9 cellular contexts compared by ENCODE assay signal in the genomic region with DNA sequence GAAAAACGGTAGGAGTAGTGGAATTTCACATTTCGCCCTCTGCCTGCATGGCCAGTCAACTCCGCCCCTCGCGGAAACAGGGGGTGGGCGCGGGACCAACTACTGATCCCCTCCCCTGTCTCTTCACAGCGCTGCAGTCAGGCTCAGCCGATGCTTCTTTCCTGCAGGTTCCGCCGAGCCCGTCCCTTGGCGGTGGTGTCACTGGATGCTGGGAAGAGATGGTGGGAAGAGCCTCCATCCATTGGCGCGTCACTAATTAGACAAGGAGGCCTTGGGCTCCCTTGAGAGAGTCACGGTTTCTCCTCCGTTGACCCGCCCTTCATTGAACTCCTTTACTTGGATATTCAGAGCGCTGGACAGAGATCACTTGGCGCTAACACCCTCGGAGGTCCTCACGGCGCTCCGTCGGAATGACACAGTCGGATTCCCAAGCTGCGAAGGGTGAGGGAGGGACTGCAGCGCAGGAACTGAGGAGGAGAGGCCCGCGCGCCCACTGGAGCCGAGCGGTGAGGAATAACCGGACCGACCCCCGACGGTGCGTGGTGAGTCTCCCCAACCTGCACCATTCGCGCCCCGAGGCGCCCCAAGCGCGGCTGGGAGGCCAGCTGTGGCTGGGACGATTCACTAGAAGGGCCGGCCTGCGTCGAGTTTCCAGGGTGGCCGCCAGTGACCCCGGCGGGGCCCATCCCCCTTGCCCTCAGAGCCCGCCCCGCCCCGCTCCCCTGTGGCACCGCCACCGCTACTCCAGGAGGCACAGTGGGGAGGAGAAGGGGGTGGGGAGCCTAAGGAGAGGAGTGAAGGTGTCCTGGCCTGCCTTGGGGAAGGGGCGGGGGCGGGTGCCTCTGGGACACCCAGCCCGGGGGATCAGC. TPM values are rescaled to one million over a fixed set of nuclear protein-coding genes. Genes with fewer than 3 reads are reported as not detected.
A peak's percentile ranks its signal among the peaks of the same experiment; 100 is the strongest.
DNase-seq lines count a peak whose midpoint lies in the region; ATAC-seq, FAIRE-seq and TF ChIP-seq lines count a peak whose summit lies in the region.
"Had no signal": no experiment of that assay in that cellular context is flagged by ENCODE, and none has a peak within 500 bp of the region (broad histone marks: within the 10 kb centered on the region; RNA-seq: fewer than 3 reads in every experiment).

No MANE protein-coding gene starts in this region.

- H2AK5ac ChIP-seq in H1 (ENCODE audit: low read depth, low read length): no peak overlapping the region

- no peak overlapping the region for H3K56ac ChIP-seq in H1 (replicated peaks; ENCODE audit: insufficient read length, low read depth, low read length)

- no peak overlapping the region for H2AFZ ChIP-seq in H1 (ENCODE audit: low read length)

- no peak overlapping the region for H3K14ac ChIP-seq in H1 (ENCODE audit: insufficient read length)

- H2BK120ac ChIP-seq in H1 (replicated peaks; ENCODE audit: low read depth, low read length): no peak overlapping the region

- H3K27ac Mint-ChIP-seq in natural killer cell treated with Interleukin-12 subunit alpha and Interleukin-12 subunit beta and Interleukin-15 and Interleukin-18, amount 100 ng/mL, for 72 hours: peak overlapping the region in 1 of 2 donors; percentile 60

- peaks cover 8 to 34% (median 25%) of the 10 kb centered on the region in 4 experiments for H3K27me3 ChIP-seq in H1 (replicated peaks in 1 of 4; ENCODE audit: control insufficient read depth in 3 of 4, extremely low read depth in 1 of 4, insufficient read depth in 3 of 4, low read length in 3 of 4)

- H3K36me3 Mint-ChIP-seq in natural killer cell treated with Interleukin-12 subunit alpha and Interleukin-12 subunit beta and Interleukin-15 and Interleukin-18, amount 100 ng/mL, for 72 hours: no peaks in the 10 kb centered on the region

- H3K23ac ChIP-seq in H1 (ENCODE audit: insufficient read length): no peak overlapping the region

- no peak for TF ChIP-seq POLR2A in H1 (IDR thresholded peaks at IDR 0.05; ENCODE audit: control extremely low read depth in 1 of 2, low read depth in 2 of 2, low read length in 2 of 2)

- CTCF ChIA-PET in H1 (lab: Charles Lee; ENCODE audit: partially characterized antibody): interaction anchor here (1.2 to 18.5 kb wide), 9 partner anchors 16 to 146 kb away, joined by 3 to 364 read pairs (median 8); a partner anchor contains a TSS

- TF ChIP-seq RAD21 in H1 (IDR thresholded peaks at IDR 0.05 in 1 of 2, conservative IDR thresholded peaks at IDR 0.05 in 1 of 2; ENCODE audit: low read depth in 2 of 2, low read length in 2 of 2): no peak

- H3K9ac ChIP-seq in H1 (replicated peaks in 1 of 4; ENCODE audit: extremely low read depth in 1 of 4, low read depth in 3 of 4, low read length in 3 of 4): no peak overlapping the region

- H3K36me3 ChIP-seq in H1 (ENCODE audit: control insufficient read depth in 2 of 4, insufficient read depth in 4 of 4, low read length in 3 of 4): no peaks in the 10 kb centered on the region

- peak overlapping the region; percentile 68 to 83 for H3K4me2 ChIP-seq in H1 (ENCODE audit: insufficient read depth in 1 of 2, low read depth in 2 of 2, low read length in 2 of 2)

- POLR2A ChIA-PET in H1 (lab: Charles Lee; ENCODE audit: partially characterized antibody): interaction anchor here (1.0 to 1.9 kb wide), 3 partner anchors 116 to 125 kb away, joined by 4 to 10 read pairs (median 4); a partner anchor contains a TSS

- no peak overlapping the region for H4K5ac ChIP-seq in H1 (ENCODE audit: insufficient read length, low read depth, low read length)

- H3K4me1 Mint-ChIP-seq in natural killer cell treated with Interleukin-12 subunit alpha and Interleukin-12 subunit beta and Interleukin-15 and Interleukin-18, amount 100 ng/mL, for 72 hours (ENCODE audit: low read depth in 2 of 2): peaks cover 10 to 28% of the 10 kb centered on the region in 2 donors

- no peaks in the 10 kb centered on the region for H3K27me3 Mint-ChIP-seq in natural killer cell treated with Interleukin-12 subunit alpha and Interleukin-12 subunit beta and Interleukin-15 and Interleukin-18, amount 100 ng/mL, for 72 hours

- H3K4ac ChIP-seq in H1 (replicated peaks; ENCODE audit: insufficient read length, low read depth, low read length): no peak overlapping the region

- H4K20me1 ChIP-seq in H1 (replicated peaks in 1 of 2; ENCODE audit: control insufficient read depth in 1 of 2, insufficient read depth in 2 of 2, low read length in 2 of 2): peaks cover 0 to 3% of the 10 kb centered on the region in 2 experiments

- no peak overlapping the region for H2BK15ac ChIP-seq in H1 (ENCODE audit: low read length)

- H3K27ac ChIP-seq in H1 (ENCODE audit: low read depth, low read length): no peak overlapping the region

- peak overlapping the region; percentile 47 for H3K4me3 Mint-ChIP-seq in natural killer cell treated with Interleukin-12 subunit alpha and Interleukin-12 subunit beta and Interleukin-15 and Interleukin-18, amount 100 ng/mL, for 72 hours

- FAIRE-seq in H1 (lab: Jason Lieb, UNC) (no peak), GM19239 (lab: Jason Lieb, UNC) (no peak)

- peaks cover 0 to 3% of the 10 kb centered on the region in 2 experiments; a peak in 1 of 4 replicates for H3K9me3 ChIP-seq in H1 (ENCODE audit: insufficient read depth in 2 of 2, low read depth in 1 of 2, low read length in 1 of 2)

- H3K4me3 ChIP-seq in H1 (ENCODE audit: extremely low read depth in 1 of 4, insufficient read depth in 2 of 4, low read depth in 3 of 4, low read length in 4 of 4): peak overlapping the region in 3 of 4 experiments; percentile 4 to 50 (median 25); a peak in 3 of 8 replicates

- DNase-seq in DMS79 treated with DMSO at 0.1 percent for 48 hours (lab: John Stamatoyannopoulos, UW) (peak; percentile 23), NCI-H2227 (lab: John Stamatoyannopoulos, UW; ENCODE audit: unreplicated experiment) (peak; percentile 54), H1 (ENCODE audit: low read depth in 1 of 2, low spot score in 2 of 2) (peak in 1 of 2 experiments; percentile 56), GM19239 (ENCODE audit: insufficient read length, low spot score) (no peak)
- no peak for DNase-seq in natural killer cell treated with Interleukin-12 subunit alpha and Interleukin-12 subunit beta and Interleukin-15 and Interleukin-18, amount 100 ng/mL, for 72 hours (ENCODE audit: low spot score)

- no peaks in the 10 kb centered on the region for H3K79me1 ChIP-seq in H1 (ENCODE audit: low read depth, low read length)

- TF ChIP-seq EP300 in H1 (IDR thresholded peaks at IDR 0.05; ENCODE audit: borderline replicate concordance in 1 of 2, low read depth in 2 of 2, low read length in 2 of 2): no peak

- peak in 1 of 2 donors; percentile 46 for ATAC-seq in natural killer cell treated with Interleukin-12 subunit alpha and Interleukin-12 subunit beta and Interleukin-15 and Interleukin-18, amount 100 ng/mL, for 72 hours
- ATAC-seq in HG02981 (IDR thresholded peaks at IDR 0.05; ENCODE audit: unreplicated experiment) (no peak), HG03039 (IDR thresholded peaks at IDR 0.05; ENCODE audit: unreplicated experiment) (no peak), HG02588 (IDR thresholded peaks at IDR 0.05; ENCODE audit: unreplicated experiment) (no peak)

- H2BK5ac ChIP-seq in H1 (ENCODE audit: low read depth, low read length): no peak overlapping the region

- 48% methylated on average over 31 of the region's 59 CpGs; no CpG with 5 or more reads in 1 of the 2 experiments for WGBS in H1 (ENCODE audit: extremely low coverage in 1 of 2, insufficient coverage in 1 of 2, insufficient read length in 1 of 2, insufficient replicate concordance in 2 of 2, low coverage in 1 of 2, low lambda C conversion rate in 2 of 2, missing lambda C conversion rate in 1 of 2), 2 experiments

- no peak overlapping the region for H4K91ac ChIP-seq in H1 (replicated peaks; ENCODE audit: insufficient read length, low read length)

- no peak overlapping the region for H2BK20ac ChIP-seq in H1 (ENCODE audit: low read length)

- H3K4me1 ChIP-seq in H1 (replicated peaks in 1 of 4; ENCODE audit: control insufficient read depth in 3 of 4, insufficient read depth in 4 of 4, low read length in 3 of 4): peaks cover 0 to 9% (median 3%) of the 10 kb centered on the region in 4 experiments; a peak in 3 of 7 replicates

- no peak overlapping the region for H4K8ac ChIP-seq in H1 (ENCODE audit: extremely low read depth, insufficient read depth, low read length)

- H3K18ac ChIP-seq in H1 (ENCODE audit: extremely low read depth, low read length): no peak overlapping the region

- H3K79me2 ChIP-seq in H1 (ENCODE audit: control insufficient read depth in 1 of 2, insufficient read depth in 2 of 2, low read length in 2 of 2): no peaks in the 10 kb centered on the region

- no peaks in the 10 kb centered on the region for H3K9me3 Mint-ChIP-seq in natural killer cell treated with Interleukin-12 subunit alpha and Interleukin-12 subunit beta and Interleukin-15 and Interleukin-18, amount 100 ng/mL, for 72 hours

- no peak for TF ChIP-seq CTCF in H1 (IDR thresholded peaks at IDR 0.05; ENCODE audit: control extremely low read depth in 1 of 3, insufficient read depth in 1 of 3, low read depth in 1 of 3, low read length in 3 of 3)

- peaks cover 6% of the 10 kb centered on the region for H3K23me2 ChIP-seq in H1 (ENCODE audit: low read depth, low read length)

- H2BK12ac ChIP-seq in H1 (ENCODE audit: low read depth, low read length): no peak overlapping the region

TF ChIP-seq in H1, 55 proteins besides CTCF, POLR2A, EP300 and RAD21:
- TF ChIP-seq KDM4A (IDR thresholded peaks at IDR 0.05; ENCODE audit: low read depth, low read length, severe bottlenecking): peak; percentile 42
- TF ChIP-seq RBBP5 (IDR thresholded peaks at IDR 0.05; ENCODE audit: borderline replicate concordance, low read depth, low read length): no peak
- TF ChIP-seq SUZ12 (IDR thresholded peaks at IDR 0.05; ENCODE audit: low read length): peak; percentile 45
- peak; percentile 60 for TF ChIP-seq EZH2 (IDR thresholded peaks at IDR 0.05; ENCODE audit: low read depth, low read length, severe bottlenecking)

RNA-seq across cellular contexts. Expression of a gene that starts 11.2 kb away (rescaled TPM):
- not detected in 2 replicates for total RNA-seq in H1 (2021; fragmentation: NEBNext Ultra II Directional; extraction: Animal tissue kit (Norgen Biotek cat#: 25700))
- 0.06 TPM in 1 of 2 replicates, not detected in the other for polyA plus RNA-seq in H1 (2011; rRNA removed)
- not detected for polyA plus RNA-seq in H1 (2011; cell fraction: cytosol; rRNA removed)
- not detected for polyA plus RNA-seq in H1 (2011; cell fraction: nucleus; rRNA removed)
- polyA plus RNA-seq in H1 (2012, experiment 1 of 2): 0.20 to 0.36 TPM in 2 of 4 replicates, not detected in the others
- not detected for polyA plus RNA-seq in H1 (2012, experiment 2 of 2)
- polyA plus RNA-seq in H1 (2013, experiment 1 of 2): 0.12 TPM
- 0.11 TPM for polyA plus RNA-seq in H1 (2013, experiment 2 of 2)
- not detected in 2 replicates for polyA minus RNA-seq in H1 (2011; rRNA and poly(A)+ RNA removed)
- polyA minus RNA-seq in H1 (2011; cell fraction: cytosol; rRNA and poly(A)+ RNA removed): not detected
- not detected for polyA minus RNA-seq in H1 (2011; cell fraction: nucleus; rRNA and poly(A)+ RNA removed)
- total RNA-seq in natural killer cell treated with Interleukin-12 subunit alpha and Interleukin-12 subunit beta and Interleukin-15 and Interleukin-18, amount 100 ng/mL, for 72 hours: 10 to 100 TPM in 1 of 2 donors, 1 to 10 TPM in 1; 9.7 to 20.6 TPM
- total RNA-seq: epithelial cell of proximal tubule had no signal

Comparison
In these comparisons a context has a peak if more than half of its experiments do, and no peak if none do; other contexts are left out.
1. DNase-seq: peak in DMS79 treated with DMSO at 0.1 percent for 48 hours (single experiment) and NCI-H2227 (single experiment); none in natural killer cell treated with Interleukin-12 subunit alpha and Interleukin-12 subunit beta and Interleukin-15 and Interleukin-18, amount 100 ng/mL, for 72 hours (single experiment) and GM19239 (single experiment).